Comparison of ENCODE assay signal across 26 cellular contexts in the genomic region with DNA sequence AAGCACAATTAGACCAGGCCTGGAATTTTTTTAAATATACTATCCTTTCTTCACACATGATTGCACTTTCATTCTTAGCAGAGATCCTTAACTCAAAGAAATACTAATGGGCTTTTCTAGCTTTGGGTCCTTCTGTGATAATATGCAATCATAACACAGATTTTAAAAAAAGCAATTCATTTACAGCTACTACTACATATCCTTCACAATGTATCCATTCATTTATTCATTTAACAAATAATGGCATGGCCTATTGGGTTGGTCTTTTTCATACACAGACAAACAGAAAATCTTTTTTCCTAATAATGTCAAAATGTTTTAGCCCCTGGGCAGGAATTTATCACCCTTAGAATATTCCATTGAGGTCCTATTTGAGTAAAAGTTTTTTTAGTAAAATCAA. TPM values are rescaled to one million over a fixed set of nuclear protein-coding genes. Genes with fewer than 3 reads are reported as not detected.
"Had no signal": no experiment of that assay in that cellular context is flagged by ENCODE, and none has a peak within 500 bp of the region (broad histone marks: within the 10 kb centered on the region; RNA-seq: fewer than 3 reads in every experiment).

No MANE protein-coding gene starts in this region.

- H3K9me3 ChIP-seq: pancreas, spleen, testis, tibial artery had no signal

- H3K36me3 Mint-ChIP-seq: immature natural killer cell; memory B cell; naive thymus-derived CD4-positive, alpha-beta T cell; stimulated activated memory B cell treated with anti-CD40 and anti-IgM and Interleukin-4, amounts not matched to agents 10 μg/mL and 1 μg/mL and 100 μg/mL, for 72 hours had no signal

- H3K4me1 Mint-ChIP-seq: immature natural killer cell; memory B cell; stimulated activated memory B cell treated with anti-CD40 and anti-IgM and Interleukin-4, amounts not matched to agents 10 μg/mL and 1 μg/mL and 100 μg/mL, for 72 hours had no signal

- H3K27me3 ChIP-seq: dorsolateral prefrontal cortex, esophagus muscularis mucosa, pancreas, spleen, testis, tibial artery had no signal

- H3K27me3 Mint-ChIP-seq: memory B cell; stimulated activated memory B cell treated with anti-CD40 and anti-IgM and Interleukin-4, amounts not matched to agents 10 μg/mL and 1 μg/mL and 100 μg/mL, for 72 hours had no signal

- H3K4me3 Mint-ChIP-seq: immature natural killer cell; memory B cell; naive thymus-derived CD4-positive, alpha-beta T cell; stimulated activated memory B cell treated with anti-CD40 and anti-IgM and Interleukin-4, amounts not matched to agents 10 μg/mL and 1 μg/mL and 100 μg/mL, for 72 hours; type B pancreatic cell had no signal

- H3K4me1 ChIP-seq: pancreas, spleen, testis had no signal

- H3K36me3 ChIP-seq: esophagus muscularis mucosa, pancreas, spleen, tibial artery had no signal

- H3K9me3 Mint-ChIP-seq: immature natural killer cell had no signal

- DNase-seq: dorsolateral prefrontal cortex; effector CD4-positive, alpha-beta T cell; hypothalamus; immature natural killer cell; islet precursor cell; midbrain; naive thymus-derived CD4-positive, alpha-beta T cell; occipital lobe; pancreas; retina; spleen; stimulated activated CD4-positive, alpha-beta T cell treated with anti-CD3 and anti-CD28 coated beads, Interleukin-4, amount 100 ng/mL, for 4 hours; stimulated activated naive CD8-positive, alpha-beta T cell treated with anti-CD3 and anti-CD28 coated beads, Interleukin-15, Interleukin-2, amounts not matched to agents 100 U/mL and 50 U/mL, for 24 hours; testis; tibial artery had no signal

- H3K4me3 ChIP-seq: dorsolateral prefrontal cortex, esophagus muscularis mucosa, lung, pancreas, skin epidermis, spleen, testis, tibial artery had no signal

- H3K27ac ChIP-seq: dorsolateral prefrontal cortex, epithelial cell of prostate, esophagus muscularis mucosa, pancreas, skin epidermis, spleen, testis, tibial artery had no signal

- FAIRE-seq: frontal cortex, pancreas had no signal

- H3K27ac Mint-ChIP-seq: immature natural killer cell; memory B cell; naive thymus-derived CD4-positive, alpha-beta T cell; stimulated activated memory B cell treated with anti-CD40 and anti-IgM and Interleukin-4, amounts not matched to agents 10 μg/mL and 1 μg/mL and 100 μg/mL, for 72 hours; type B pancreatic cell had no signal

RNA-seq across cellular contexts. Expression of a gene that starts 47.0 kb away (rescaled TPM):
- total RNA-seq: frontal cortex, left lobe of liver, occipital lobe, pulmonary artery endothelial cell had no signal
- polyA plus RNA-seq: immature natural killer cell, neural cell had no signal
